Comparison of ENCODE assay signal across 8 cellular contexts in the genomic region with DNA sequence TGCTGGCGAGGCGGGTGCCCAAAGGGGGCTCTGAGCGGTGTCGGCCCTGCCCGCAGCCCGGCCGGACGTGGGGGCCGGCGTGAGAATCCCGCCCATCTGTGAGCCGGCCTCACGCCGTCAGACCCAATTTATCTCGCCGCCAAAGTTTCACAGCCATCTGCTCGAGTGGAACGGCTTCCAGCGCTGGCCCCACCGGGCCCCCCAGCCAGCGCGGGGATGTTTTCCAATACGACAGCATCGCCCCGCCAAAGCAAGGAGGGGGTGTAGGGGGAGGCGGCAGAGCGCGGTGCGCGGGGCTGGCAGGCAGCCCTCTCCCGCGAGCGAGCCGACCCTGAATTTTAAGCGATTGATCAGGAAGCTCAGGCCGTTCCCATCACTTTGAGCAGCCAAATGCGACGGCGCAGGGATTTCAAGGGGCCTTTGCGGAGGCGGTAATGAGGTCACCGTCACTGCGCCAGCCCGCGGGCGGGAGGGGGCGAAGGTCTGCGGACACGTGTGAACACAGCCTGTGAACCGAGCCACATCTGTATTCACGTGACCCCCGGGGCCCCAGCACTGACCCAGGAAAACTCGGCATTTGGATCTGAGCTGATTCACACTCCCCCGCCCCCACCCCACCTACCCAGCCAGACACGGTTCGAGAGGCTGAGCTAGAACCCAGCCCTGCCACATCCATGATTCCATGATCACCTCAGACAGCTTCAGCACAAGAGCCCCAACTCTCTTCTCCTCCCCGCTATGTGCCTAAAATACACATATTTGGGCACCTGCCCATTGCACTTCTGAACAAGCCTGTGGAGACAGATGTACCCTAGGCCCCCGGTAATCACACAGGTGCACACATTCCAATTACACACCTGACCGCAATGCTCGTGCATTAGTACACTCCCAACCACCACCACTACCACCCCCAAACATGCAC. TPM values are rescaled to one million over a fixed set of nuclear protein-coding genes. Genes with fewer than 3 reads are reported as not detected.
DNase-seq lines count a peak whose midpoint lies in the region; ATAC-seq and TF ChIP-seq lines count a peak whose summit lies in the region.

No MANE protein-coding gene starts in this region.

- H3K27me3 Mint-ChIP-seq in CD4-positive, alpha-beta T cell = peaks cover 38% of the 10 kb centered on the region

- H3K4me3 ChIP-seq in parathyroid adenoma (ENCODE audit: low read depth, low read length) (peak overlapping the region; percentile 52), aorta (ENCODE audit: low read length in 2 of 2) (peak overlapping the region in 1 of 2 donors; percentile 3)

- POLR2A ChIA-PET in CD4-positive, alpha-beta T cell (lab: Charles Lee) = interaction anchor here (1.0 to 1.8 kb wide), 2 partner anchors 18 kb away, joined by 3 to 6 read pairs; no protein-coding TSS in a partner anchor

- H3K4me1 ChIP-seq in parathyroid adenoma (peaks cover 15% of the 10 kb centered on the region), aorta (ENCODE audit: control insufficient read depth in 1 of 2, insufficient read depth in 2 of 2, low read length in 2 of 2) (no peaks in the 10 kb centered on the region)

- ATAC-seq in CD4-positive, alpha-beta T cell (ENCODE audit: poor library complexity) = peak; percentile 21
- ATAC-seq in GM21529 (IDR thresholded peaks at IDR 0.05; ENCODE audit: unreplicated experiment) (peak; percentile 18), aorta (ENCODE audit: low FRiP score) (peak; percentile 2), HG02870 (IDR thresholded peaks at IDR 0.05; ENCODE audit: unreplicated experiment) (no peak)

- WGBS in aorta, 2 donors = 5% methylated on average over 50 to 60 of the region's 60 CpGs

- peaks cover 22% of the 10 kb centered on the region for H3K4me1 Mint-ChIP-seq in CD4-positive, alpha-beta T cell (ENCODE audit: low read depth)

- no peak overlapping the region for H3K27ac Mint-ChIP-seq in CD4-positive, alpha-beta T cell

- H3K36me3 Mint-ChIP-seq in CD4-positive, alpha-beta T cell (ENCODE audit: low read depth) = no peaks in the 10 kb centered on the region

- H3K27ac ChIP-seq in CD4-positive, alpha-beta T cell (ENCODE audit: low read depth, low read length) = no peak overlapping the region
- H3K27ac ChIP-seq in parathyroid adenoma (no peak overlapping the region), aorta (ENCODE audit: low read depth in 1 of 2, low read length in 2 of 2) (no peak overlapping the region)

- no peaks in the 10 kb centered on the region for H3K79me2 ChIP-seq in parathyroid adenoma

- peak overlapping the region; percentile 80 for H3K4me2 ChIP-seq in parathyroid adenoma (ENCODE audit: low read length)

- peaks cover 7% of the 10 kb centered on the region for H3K27me3 ChIP-seq in CD4-positive, alpha-beta T cell (ENCODE audit: control insufficient read depth, insufficient read depth, low read length)
- H3K27me3 ChIP-seq in parathyroid adenoma (ENCODE audit: control insufficient read depth, insufficient read depth, low read length) (no peaks in the 10 kb centered on the region), aorta (ENCODE audit: control insufficient read depth in 1 of 2, insufficient read depth in 2 of 2, low read length in 1 of 2) (no peaks in the 10 kb centered on the region)

- no peak overlapping the region for H3K9ac ChIP-seq in parathyroid adenoma

- CTCF ChIA-PET in CD4-positive, alpha-beta T cell (lab: Charles Lee) = interaction anchor here (1.3 to 4.5 kb wide), 2 partner anchors 18 to 27 kb away, joined by 4 to 45 read pairs; no protein-coding TSS in a partner anchor

- peak overlapping the region; percentile 87 for H3K4me3 Mint-ChIP-seq in CD4-positive, alpha-beta T cell

- DNase-seq in CD4-positive, alpha-beta T cell = peak in 7 of 10 experiments; percentile 14 to 49 (median 22)
- DNase-seq in NCI-H69 (lab: John Stamatoyannopoulos, UW) (peak; percentile 86), activated gamma-delta T cell treated with Interleukin-2 at 50 U/mL for 16 hours (peak; percentile 40), head of caudate nucleus (peak in 40 of 42 donors; percentile 29 to 81 (median 63)), aorta (peak; percentile 70 to 92)

- H3K36me3 ChIP-seq in parathyroid adenoma (ENCODE audit: control insufficient read depth, insufficient read depth, low read length) = no peaks in the 10 kb centered on the region
- H3K36me3 ChIP-seq in aorta (ENCODE audit: control insufficient read depth in 1 of 2, insufficient read depth in 2 of 2, low read length in 1 of 2) = no peaks in the 10 kb centered on the region

- intact Hi-C loops in CD4-positive, alpha-beta T cell (cut with DNase I, micrococcal nuclease) = loop anchor here in 1 of 2 experiments (5.0 kb wide), 1 partner anchor 111 kb away; no protein-coding TSS in a partner anchor
- intact Hi-C loops in head of caudate nucleus (cut with DNase I) = no loop called here
- intact Hi-C loops in aorta (cut with DNase I) = loop anchor here (5.0 kb wide), 4 partner anchors 36 to 111 kb away; no protein-coding TSS in a partner anchor

- peak overlapping the region; percentile 73 for H2AFZ ChIP-seq in parathyroid adenoma

- H3K9me3 ChIP-seq in CD4-positive, alpha-beta T cell (ENCODE audit: control insufficient read depth, low read length) = no peaks in the 10 kb centered on the region
- no peaks in the 10 kb centered on the region for H3K9me3 ChIP-seq in parathyroid adenoma (ENCODE audit: control insufficient read depth, low read length)
- no peaks in the 10 kb centered on the region for H3K9me3 ChIP-seq in aorta (ENCODE audit: control insufficient read depth, low read length)

- no peaks in the 10 kb centered on the region for H3K9me3 Mint-ChIP-seq in CD4-positive, alpha-beta T cell

- no peak for TF ChIP-seq CTCF in CD4-positive, alpha-beta T cell (IDR thresholded peaks at IDR 0.05)
- TF ChIP-seq CTCF in parathyroid adenoma (IDR thresholded peaks at IDR 0.05) = no peak

RNA-seq across cellular contexts. Expression of a gene that starts 47.8 kb away (rescaled TPM):
- total RNA-seq in CD4-positive, alpha-beta T cell = under 1 TPM in 1 of 2 experiments, not detected in 1; 0.08 TPM
- total RNA-seq in aorta = under 1 TPM; 0.30 to 0.62 TPM
- polyA plus RNA-seq in aorta = under 1 TPM in 1 of 2 donors, not detected in 1; 0.41 TPM

Comparison
In these comparisons a context has a peak if more than half of its experiments do, and no peak if none do; other contexts are left out.
1. DNase-seq: peak in every context shown above with its lines; median percentile 86 in NCI-H69; 81 in aorta; 63 in head of caudate nucleus; 40 in activated gamma-delta T cell treated with Interleukin-2 at 50 U/mL for 16 hours; 22 in CD4-positive, alpha-beta T cell.